15 cellular contexts compared by ENCODE assay signal in the genomic region with DNA sequence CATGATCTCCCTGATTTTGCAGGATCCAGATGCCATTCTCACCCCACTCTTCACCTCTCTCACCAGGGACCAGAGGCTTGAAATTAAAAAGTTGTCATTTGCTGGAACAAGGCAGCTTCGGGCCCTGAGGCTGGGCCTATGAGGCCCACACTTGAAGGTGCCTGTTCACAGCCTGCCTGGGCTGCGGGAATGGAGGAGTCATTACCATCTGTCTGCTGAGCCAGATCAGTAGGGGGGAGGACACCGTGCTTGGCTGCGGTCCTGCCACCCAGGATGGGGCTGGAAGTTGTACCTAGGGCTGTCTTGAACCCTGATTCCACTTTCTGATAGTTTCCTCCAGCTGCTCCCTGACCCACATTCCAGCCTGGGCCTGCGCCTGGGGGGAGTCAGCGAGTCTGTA.
DNase-seq lines count a peak whose midpoint lies in the region; TF ChIP-seq lines count a peak whose summit lies in the region.
"Had no signal": no experiment of that assay in that cellular context is flagged by ENCODE, and none has a peak within 500 bp of the region (broad histone marks: within the 10 kb centered on the region; RNA-seq: fewer than 3 reads in every experiment).

No MANE protein-coding gene starts in this region.

- WGBS in stomach, 5 donors = 70 to 83% (median 76%) methylated on average over 6 of the region's 6 CpGs

- no peak overlapping the region for H3K4me3 ChIP-seq in stomach
- H3K4me3 ChIP-seq: HAP-1 had no signal

- TF ChIP-seq EP300 in stomach (IDR thresholded peaks at IDR 0.05) = no peak

- H3K36me3 ChIP-seq in stomach = no peaks in the 10 kb centered on the region
- H3K36me3 ChIP-seq: BE2C, HAP-1 had no signal

- no peaks in the 10 kb centered on the region for H3K4me1 ChIP-seq in stomach
- H3K4me1 ChIP-seq: BE2C, HAP-1 had no signal

- DNase-seq in NCI-H82 (lab: John Stamatoyannopoulos, UW) (peak; percentile 42), NCI-H82 treated with DMSO at 0.1 percent for 48 hours (lab: John Stamatoyannopoulos, UW; ENCODE audit: unreplicated experiment) (no peak), cerebellum (ENCODE audit: low spot score) (peak; percentile 41), middle frontal gyrus (ENCODE audit: extremely low spot score, low spot score) (peak; percentile 16), caudate nucleus (lab: John Stamatoyannopoulos, UW) (no peak), stomach (no peak), EL (no peak)
- DNase-seq: 8988T; BE2C; CD4-positive, CD25-positive, alpha-beta regulatory T cell; CD8-positive, alpha-beta memory T cell; COR-L47; DMS153; DMS79 had no signal

- no peaks in the 10 kb centered on the region for H3K9me3 ChIP-seq in stomach
- H3K9me3 ChIP-seq: BE2C, HAP-1 had no signal

- peaks cover 0 to 7% (median 0%) of the 10 kb centered on the region in 3 donors for H3K27me3 ChIP-seq in stomach
- H3K27me3 ChIP-seq: BE2C had no signal

- H3K27ac ChIP-seq in caudate nucleus (ENCODE audit: low read depth, low read length) (no peak overlapping the region), stomach (no peak overlapping the region)

- TF ChIP-seq POLR2A in stomach (IDR thresholded peaks at IDR 0.05) = no peak

- no peak for TF ChIP-seq CTCF in stomach (IDR thresholded peaks at IDR 0.05)

- intact Hi-C loops in stomach (cut with DNase I; ENCODE audit: low total_unique reads) = no loop called here

Comparison
In these comparisons a context has a peak if more than half of its experiments do, and no peak if none do; other contexts are left out.
1. DNase-seq: peak in NCI-H82 (single experiment), cerebellum (single experiment) and middle frontal gyrus (single experiment); none in NCI-H82 treated with DMSO at 0.1 percent for 48 hours (single experiment), caudate nucleus (0 of 61), stomach (single experiment) and EL (single experiment).